ENCODE assay signal across 8 cellular contexts in genomic region chr9:136847065-136847826, GRCh38. TPM values are rescaled to one million over a fixed set of nuclear protein-coding genes. Genes with fewer than 3 reads are reported as not detected.
A peak's percentile ranks its signal among the peaks of the same experiment; 100 is the strongest.
DNase-seq lines count a peak whose midpoint lies in the region; ATAC-seq, FAIRE-seq and TF ChIP-seq lines count a peak whose summit lies in the region.

No MANE protein-coding gene starts in this region.

- no peak overlapping the region; the same call in 1 of the 2 replicates for H2BK15ac ChIP-seq in H1 (ENCODE audit: low read length)

- H2AFZ ChIP-seq in H1 (ENCODE audit: low read length), result no peak overlapping the region; the same call in 1 of the 2 replicates

- H2BK12ac ChIP-seq in H1 (ENCODE audit: low read depth, low read length), result 0 out of 2 replicates have a peak overlapping the region, but pooled peaks have one; percentile 68

- H2BK20ac ChIP-seq in H1 (ENCODE audit: low read length), result no peak overlapping the region

- 72% methylated on average over 52 of the region's 78 CpGs for WGBS in A549 (ENCODE audit: missing lambda C conversion rate)
- 3% methylated on average over 37 of the region's 78 CpGs; no CpG with 5 or more reads in 1 of the 2 experiments for WGBS in H1 (ENCODE audit: extremely low coverage in 1 of 2, insufficient coverage in 1 of 2, insufficient read length in 1 of 2, insufficient replicate concordance in 2 of 2, low coverage in 1 of 2, low lambda C conversion rate in 2 of 2, missing lambda C conversion rate in 1 of 2), 2 experiments

- no peaks in the 10 kb centered on the region; the same call in 1 of the 2 replicates for H3K79me1 ChIP-seq in H1 (ENCODE audit: low read depth, low read length)

- TF ChIP-seq RAD21 in A549 (conservative IDR thresholded peaks at IDR 0.05 in 1 of 2, IDR thresholded peaks at IDR 0.05 in 1 of 2) (no peak), H1 (IDR thresholded peaks at IDR 0.05 in 1 of 2, conservative IDR thresholded peaks at IDR 0.05 in 1 of 2; ENCODE audit: low read depth in 2 of 2, low read length in 2 of 2) (no peak)

- no peak for TF ChIP-seq POLR2A in A549 (IDR thresholded peaks at IDR 0.05; ENCODE audit: low read length)
- peak in 1 of 2 experiments; percentile 60; a peak in 2 of 3 replicates for TF ChIP-seq POLR2A in H1 (IDR thresholded peaks at IDR 0.05; ENCODE audit: control extremely low read depth in 1 of 2, low read depth in 2 of 2, low read length in 2 of 2)

- FAIRE-seq in A549 (lab: Jason Lieb, UNC) (no peak), H1 (lab: Jason Lieb, UNC) (no peak)

- H2BK5ac ChIP-seq in H1 (ENCODE audit: low read depth, low read length), result peak overlapping the region; percentile 98; the same call in 1 of the 2 replicates

- peak overlapping the region; percentile 69 for H3K4ac ChIP-seq in H1 (replicated peaks; ENCODE audit: insufficient read length, low read depth, low read length)

- H3K4me1 ChIP-seq in A549 (peaks cover 32% of the 10 kb centered on the region), H1 (replicated peaks in 1 of 4; ENCODE audit: control insufficient read depth in 3 of 4, insufficient read depth in 4 of 4, low read length in 3 of 4) (peaks cover 0 to 21% (median 9%) of the 10 kb centered on the region in 4 experiments; a peak in 5 of 7 replicates), mucosa of rectum (ENCODE audit: control insufficient read depth in 2 of 2, insufficient read depth in 2 of 2, low read length in 2 of 2) (peaks cover 23 to 29% of the 10 kb centered on the region in 2 donors)

- ATAC-seq in A549 (peak; percentile 0 to 22; a peak in 3 of 6 replicates), HG03280 (IDR thresholded peaks at IDR 0.05; ENCODE audit: unreplicated experiment) (no peak), HG02588 (IDR thresholded peaks at IDR 0.05; ENCODE audit: unreplicated experiment) (no peak)

- H3K23me2 ChIP-seq in H1 (ENCODE audit: low read depth, low read length), result peaks cover 13% of the 10 kb centered on the region

- H3K27me3 ChIP-seq in H1 (replicated peaks in 1 of 4; ENCODE audit: control insufficient read depth in 3 of 4, extremely low read depth in 1 of 4, insufficient read depth in 3 of 4, low read length in 3 of 4) (peaks cover 2 to 12% (median 7%) of the 10 kb centered on the region in 4 experiments; a peak in 6 of 7 replicates), mucosa of rectum (ENCODE audit: control insufficient read depth in 2 of 2, insufficient read depth in 2 of 2, low read length in 2 of 2) (peaks cover 0 to 3% of the 10 kb centered on the region in 2 donors)

- peak overlapping the region; percentile 100 for H4K91ac ChIP-seq in H1 (replicated peaks; ENCODE audit: insufficient read length, low read length)

- no peak overlapping the region for H2BK120ac ChIP-seq in H1 (replicated peaks; ENCODE audit: low read depth, low read length)

- TF ChIP-seq CTCF in A549 (IDR thresholded peaks at IDR 0.05), result no peak
- TF ChIP-seq CTCF in GM20000 (IDR thresholded peaks at IDR 0.05; ENCODE audit: extremely low read depth, missing control alignments), result no peak
- no peak for TF ChIP-seq CTCF in H1 (IDR thresholded peaks at IDR 0.05; ENCODE audit: control extremely low read depth in 1 of 3, insufficient read depth in 1 of 3, low read depth in 1 of 3, low read length in 3 of 3)

- H3K4me2 ChIP-seq in A549, result peak overlapping the region; percentile 80
- peak overlapping the region; percentile 75 to 94 for H3K4me2 ChIP-seq in H1 (ENCODE audit: insufficient read depth in 1 of 2, low read depth in 2 of 2, low read length in 2 of 2)

- peak overlapping the region; percentile 87 for H3K4me3 ChIP-seq in A549
- H3K4me3 ChIP-seq in SK-N-MC, result peak overlapping the region; percentile 88
- H3K4me3 ChIP-seq in H1 (ENCODE audit: extremely low read depth in 1 of 4, insufficient read depth in 2 of 4, low read depth in 3 of 4, low read length in 4 of 4), result peak overlapping the region; percentile 81 to 89 (median 83)
- peak overlapping the region; percentile 90 to 92 for H3K4me3 ChIP-seq in mucosa of rectum (ENCODE audit: low read length in 2 of 2)

- H3K36me3 ChIP-seq in SK-N-MC (ENCODE audit: insufficient read depth, low read length), result no peaks in the 10 kb centered on the region; the same call in 1 of the 2 replicates
- H3K36me3 ChIP-seq in H1 (ENCODE audit: control insufficient read depth in 2 of 4, insufficient read depth in 4 of 4, low read length in 3 of 4), result peaks cover 0 to 7% (median 3%) of the 10 kb centered on the region in 4 experiments; a peak in 4 of 8 replicates
- peaks cover 4 to 10% of the 10 kb centered on the region in 2 donors for H3K36me3 ChIP-seq in mucosa of rectum (ENCODE audit: control insufficient read depth in 2 of 2, insufficient read depth in 2 of 2, low read length in 2 of 2)

- POLR2A ChIA-PET in A549 (lab: Yijun Ruan, JAX), result interaction anchor here (0.6 to 1.8 kb wide), 10 partner anchors 9 to 375 kb away, joined by 3 to 11 read pairs (median 4); partner anchors contain the start of genes CLIC3, RNF208, TMEM141 and TRAF2
- POLR2A ChIA-PET in H1 (lab: Charles Lee; ENCODE audit: partially characterized antibody), result interaction anchor here (0.7 to 20.5 kb wide), 22 partner anchors 10 to 431 kb away, joined by 3 to 248 read pairs (median 4); partner anchors contain the start of genes CLIC3, EDF1, FBXW5 and MAMDC4

- no peak overlapping the region for H3K23ac ChIP-seq in H1 (ENCODE audit: insufficient read length)

- H4K5ac ChIP-seq in H1 (ENCODE audit: insufficient read length, low read depth, low read length), result peak overlapping the region; percentile 86

- H3K18ac ChIP-seq in H1 (ENCODE audit: extremely low read depth, low read length), result peak overlapping the region; percentile 78; the same call in 1 of the 2 replicates

- no peak overlapping the region for H2AK5ac ChIP-seq in H1 (ENCODE audit: low read depth, low read length)

- peak overlapping the region; percentile 71 for H3K56ac ChIP-seq in H1 (replicated peaks; ENCODE audit: insufficient read length, low read depth, low read length)

- no peak overlapping the region for H3K14ac ChIP-seq in H1 (ENCODE audit: insufficient read length)

- H4K20me1 ChIP-seq in H1 (replicated peaks in 1 of 2; ENCODE audit: control insufficient read depth in 1 of 2, insufficient read depth in 2 of 2, low read length in 2 of 2), result peaks cover 7 to 8% of the 10 kb centered on the region in 2 experiments

- DNase-seq in A549 (ENCODE audit: low read depth in 1 of 2, low spot score in 1 of 2) (peak; percentile 58 to 85), GM20000 (ENCODE audit: low spot score) (peak; percentile 79), SK-N-MC (ENCODE audit: low read depth, low spot score) (no peak), H1 (ENCODE audit: low read depth in 1 of 2, low spot score in 2 of 2) (peak in 1 of 2 experiments; percentile 86), HPDE6-E6E7 (ENCODE audit: extremely low spot score) (no peak)

- H3K9me3 ChIP-seq in A549, result no peaks in the 10 kb centered on the region
- no peaks in the 10 kb centered on the region for H3K9me3 ChIP-seq in SK-N-MC (ENCODE audit: low read depth, low read length)
- no peaks in the 10 kb centered on the region; a peak in 1 of 4 replicates for H3K9me3 ChIP-seq in H1 (ENCODE audit: insufficient read depth in 2 of 2, low read depth in 1 of 2, low read length in 1 of 2)
- no peaks in the 10 kb centered on the region for H3K9me3 ChIP-seq in mucosa of rectum (ENCODE audit: control insufficient read depth in 2 of 2, low read length in 2 of 2)

- CTCF ChIA-PET in A549 (lab: Yijun Ruan, JAX), result interaction anchor here (0.6 to 2.3 kb wide), 11 partner anchors 7 to 188 kb away, joined by 3 to 7 read pairs (median 4); no protein-coding TSS in a partner anchor
- CTCF ChIA-PET in H1 (lab: Charles Lee; ENCODE audit: partially characterized antibody), result interaction anchor here (0.8 to 2.6 kb wide), 8 partner anchors 28 to 202 kb away, joined by 3 to 7 read pairs (median 5); partner anchors contain the start of genes C8G and FBXW5

- no peak for TF ChIP-seq EP300 in A549 (IDR thresholded peaks at IDR 0.05)
- TF ChIP-seq EP300 in H1 (IDR thresholded peaks at IDR 0.05; ENCODE audit: borderline replicate concordance in 1 of 2, low read depth in 2 of 2, low read length in 2 of 2), result no peak

- peak overlapping the region; percentile 96 to 97 for H3K27ac ChIP-seq in A549
- no peak overlapping the region for H3K27ac ChIP-seq in SK-N-MC
- no peak overlapping the region for H3K27ac ChIP-seq in H1 (ENCODE audit: low read depth, low read length)
- H3K27ac ChIP-seq in mucosa of rectum (ENCODE audit: low read depth in 2 of 2, low read length in 2 of 2), result peak overlapping the region; percentile 94 to 98

- H3K9ac ChIP-seq in SK-N-MC (ENCODE audit: insufficient read length), result no peak overlapping the region
- H3K9ac ChIP-seq in H1 (replicated peaks in 1 of 4; ENCODE audit: extremely low read depth in 1 of 4, low read depth in 3 of 4, low read length in 3 of 4), result peak overlapping the region in 3 of 4 experiments; percentile 65 to 73 (median 65); a peak in 6 of 7 replicates
- peak overlapping the region; percentile 56 to 97 for H3K9ac ChIP-seq in mucosa of rectum (ENCODE audit: low read depth in 1 of 2, low read length in 2 of 2)

- H3K79me2 ChIP-seq in H1 (ENCODE audit: control insufficient read depth in 1 of 2, insufficient read depth in 2 of 2, low read length in 2 of 2), result no peaks in the 10 kb centered on the region

- peak overlapping the region; percentile 57; the same call in 1 of the 2 replicates for H4K8ac ChIP-seq in H1 (ENCODE audit: extremely low read depth, insufficient read depth, low read length)

RNA-seq across cellular contexts. Expression of gene PHPT1, which starts 2.0 kb away (rescaled TPM):
- polyA plus RNA-seq in A549 (2011; rRNA removed) (104 and 123 TPM in 2 replicates), A549 (2017; fragmentation: RNase III; extraction: RNeasy Plus Mini Kit Qiagen cat#74134 plus additional on column Dnase treatment) (234 to 261 TPM (median 239 TPM) in 3 replicates), H1 (2011; rRNA removed) (226 and 246 TPM in 2 replicates)
- 510 and 515 TPM in 2 replicates for polyA plus RNA-seq in A549 (2012; cell fraction: cytosol; rRNA removed)
- polyA plus RNA-seq in A549 (2012; cell fraction: nucleus; rRNA removed), result 329 and 453 TPM in 2 replicates
- polyA minus RNA-seq in A549 (2011; rRNA and poly(A)+ RNA removed), result 34.7 and 36.2 TPM in 2 replicates
- 109 and 111 TPM in 2 replicates for total RNA-seq in H1 (2021; fragmentation: NEBNext Ultra II Directional; extraction: Animal tissue kit (Norgen Biotek cat#: 25700))
- polyA plus RNA-seq in H1 (2011; cell fraction: cytosol; rRNA removed), result 187 TPM
- 299 TPM for polyA plus RNA-seq in H1 (2011; cell fraction: nucleus; rRNA removed)
- polyA plus RNA-seq in H1 (2012, experiment 1 of 2), result 83.0 to 153 TPM (median 142 TPM) in 4 replicates
- polyA plus RNA-seq in H1 (2012, experiment 2 of 2), result 164 TPM
- 122 TPM for polyA plus RNA-seq in H1 (2013, experiment 1 of 2)
- 112 TPM for polyA plus RNA-seq in H1 (2013, experiment 2 of 2)
- polyA minus RNA-seq in H1 (2011; rRNA and poly(A)+ RNA removed), result 13.8 and 14.5 TPM in 2 replicates
- polyA minus RNA-seq in H1 (2011; cell fraction: cytosol; rRNA and poly(A)+ RNA removed), result 33.1 TPM
- 44.8 TPM for polyA minus RNA-seq in H1 (2011; cell fraction: nucleus; rRNA and poly(A)+ RNA removed)

RNA-seq across cellular contexts. Expression of gene MAMDC4, which starts 4.9 kb away (rescaled TPM):
- 1.3 and 1.5 TPM in 2 replicates for polyA plus RNA-seq in A549 (2011; rRNA removed)
- polyA plus RNA-seq in A549 (2012; cell fraction: cytosol; rRNA removed), result 4.3 and 6.0 TPM in 2 replicates
- 61.0 and 92.6 TPM in 2 replicates for polyA plus RNA-seq in A549 (2012; cell fraction: nucleus; rRNA removed)
- polyA plus RNA-seq in A549 (2017; fragmentation: RNase III; extraction: RNeasy Plus Mini Kit Qiagen cat#74134 plus additional on column Dnase treatment), result 7.3 to 9.1 TPM (median 7.6 TPM) in 3 replicates
- polyA minus RNA-seq in A549 (2011; rRNA and poly(A)+ RNA removed), result 0.50 and 0.68 TPM in 2 replicates
- 4.5 TPM in 2 replicates for total RNA-seq in H1 (2021; fragmentation: NEBNext Ultra II Directional; extraction: Animal tissue kit (Norgen Biotek cat#: 25700))
- polyA plus RNA-seq in H1 (2011; rRNA removed), result 3.1 and 6.6 TPM in 2 replicates
- polyA plus RNA-seq in H1 (2011; cell fraction: cytosol; rRNA removed), result 3.9 TPM
- polyA plus RNA-seq in H1 (2011; cell fraction: nucleus; rRNA removed), result 56.5 TPM
- polyA plus RNA-seq in H1 (2012, experiment 1 of 2), result 2.7 to 5.8 TPM (median 5.6 TPM) in 4 replicates
- polyA plus RNA-seq in H1 (2012, experiment 2 of 2), result 2.0 TPM
- 1.5 TPM for polyA plus RNA-seq in H1 (2013, experiment 1 of 2)
- polyA plus RNA-seq in H1 (2013, experiment 2 of 2), result 1.3 TPM
- 0.51 and 0.69 TPM in 2 replicates for polyA minus RNA-seq in H1 (2011; rRNA and poly(A)+ RNA removed)
- polyA minus RNA-seq in H1 (2011; cell fraction: cytosol; rRNA and poly(A)+ RNA removed), result 1.4 TPM
- 8.0 TPM for polyA minus RNA-seq in H1 (2011; cell fraction: nucleus; rRNA and poly(A)+ RNA removed)

RNA-seq across cellular contexts. Expression of gene AJM1, which starts 5.0 kb away (rescaled TPM):
- polyA plus RNA-seq in A549 (2011; rRNA removed) (0.75 and 0.76 TPM in 2 replicates), A549 (2017; fragmentation: RNase III; extraction: RNeasy Plus Mini Kit Qiagen cat#74134 plus additional on column Dnase treatment) (3.0 to 3.6 TPM (median 3.2 TPM) in 3 replicates), H1 (2011; rRNA removed) (0.12 and 0.33 TPM in 2 replicates)
- polyA plus RNA-seq in A549 (2012; cell fraction: cytosol; rRNA removed), result 1.8 and 2.4 TPM in 2 replicates
- polyA plus RNA-seq in A549 (2012; cell fraction: nucleus; rRNA removed), result 7.0 and 10.6 TPM in 2 replicates
- 0.37 and 0.44 TPM in 2 replicates for polyA minus RNA-seq in A549 (2011; rRNA and poly(A)+ RNA removed)
- total RNA-seq in H1 (2021; fragmentation: NEBNext Ultra II Directional; extraction: Animal tissue kit (Norgen Biotek cat#: 25700)), result 0.86 and 0.97 TPM in 2 replicates
- polyA plus RNA-seq in H1 (2011; cell fraction: cytosol; rRNA removed), result 0.45 TPM
- polyA plus RNA-seq in H1 (2011; cell fraction: nucleus; rRNA removed), result 2.4 TPM
- polyA plus RNA-seq in H1 (2012, experiment 1 of 2), result 0.47 to 1.1 TPM (median 0.87 TPM) in 4 replicates
- polyA plus RNA-seq in H1 (2012, experiment 2 of 2), result 0.31 TPM
- polyA plus RNA-seq in H1 (2013, experiment 1 of 2), result 0.26 TPM
- polyA plus RNA-seq in H1 (2013, experiment 2 of 2), result 0.26 TPM
- 0.02 and 0.03 TPM in 2 replicates for polyA minus RNA-seq in H1 (2011; rRNA and poly(A)+ RNA removed)
- polyA minus RNA-seq in H1 (2011; cell fraction: cytosol; rRNA and poly(A)+ RNA removed), result not detected
- polyA minus RNA-seq in H1 (2011; cell fraction: nucleus; rRNA and poly(A)+ RNA removed), result 0.80 TPM

RNA-seq across cellular contexts. Expression of gene EDF1, which starts 18.9 kb away (rescaled TPM):
- 284 and 464 TPM in 2 replicates for polyA plus RNA-seq in A549 (2011; rRNA removed)
- 581 and 858 TPM in 2 replicates for polyA plus RNA-seq in A549 (2012; cell fraction: cytosol; rRNA removed)
- polyA plus RNA-seq in A549 (2012; cell fraction: nucleus; rRNA removed), result 426 and 433 TPM in 2 replicates
- 472 to 560 TPM (median 477 TPM) in 3 replicates for polyA plus RNA-seq in A549 (2017; fragmentation: RNase III; extraction: RNeasy Plus Mini Kit Qiagen cat#74134 plus additional on column Dnase treatment)
- 105 and 129 TPM in 2 replicates for polyA minus RNA-seq in A549 (2011; rRNA and poly(A)+ RNA removed)
- total RNA-seq in H1 (2021; fragmentation: NEBNext Ultra II Directional; extraction: Animal tissue kit (Norgen Biotek cat#: 25700)), result 337 and 338 TPM in 2 replicates
- polyA plus RNA-seq in H1 (2011; rRNA removed), result 297 and 298 TPM in 2 replicates
- polyA plus RNA-seq in H1 (2011; cell fraction: cytosol; rRNA removed), result 526 TPM
- 195 TPM for polyA plus RNA-seq in H1 (2011; cell fraction: nucleus; rRNA removed)
- 387 to 511 TPM (median 478 TPM) in 4 replicates for polyA plus RNA-seq in H1 (2012, experiment 1 of 2)
- polyA plus RNA-seq in H1 (2012, experiment 2 of 2), result 475 TPM
- 275 TPM for polyA plus RNA-seq in H1 (2013, experiment 1 of 2)
- polyA plus RNA-seq in H1 (2013, experiment 2 of 2), result 291 TPM
- polyA minus RNA-seq in H1 (2011; rRNA and poly(A)+ RNA removed), result 58.1 and 73.1 TPM in 2 replicates
- polyA minus RNA-seq in H1 (2011; cell fraction: cytosol; rRNA and poly(A)+ RNA removed), result 111 TPM
- 68.1 TPM for polyA minus RNA-seq in H1 (2011; cell fraction: nucleus; rRNA and poly(A)+ RNA removed)

RNA-seq across cellular contexts. Expression of gene TRAF2, which starts 39.1 kb away (rescaled TPM):
- polyA plus RNA-seq in A549 (2011; rRNA removed), result 23.8 and 24.5 TPM in 2 replicates
- 76.3 and 84.0 TPM in 2 replicates for polyA plus RNA-seq in A549 (2012; cell fraction: cytosol; rRNA removed)
- 180 and 185 TPM in 2 replicates for polyA plus RNA-seq in A549 (2012; cell fraction: nucleus; rRNA removed)
- 36.4 to 49.4 TPM (median 39.5 TPM) in 3 replicates for polyA plus RNA-seq in A549 (2017; fragmentation: RNase III; extraction: RNeasy Plus Mini Kit Qiagen cat#74134 plus additional on column Dnase treatment)
- 32.0 and 36.0 TPM in 2 replicates for polyA minus RNA-seq in A549 (2011; rRNA and poly(A)+ RNA removed)
- 50.2 and 50.5 TPM in 2 replicates for total RNA-seq in H1 (2021; fragmentation: NEBNext Ultra II Directional; extraction: Animal tissue kit (Norgen Biotek cat#: 25700))
- polyA plus RNA-seq in H1 (2011; rRNA removed), result 26.9 and 39.3 TPM in 2 replicates
- polyA plus RNA-seq in H1 (2011; cell fraction: cytosol; rRNA removed), result 38.9 TPM
- polyA plus RNA-seq in H1 (2011; cell fraction: nucleus; rRNA removed), result 71.5 TPM
- 27.1 to 40.9 TPM (median 38.8 TPM) in 4 replicates for polyA plus RNA-seq in H1 (2012, experiment 1 of 2)
- polyA plus RNA-seq in H1 (2012, experiment 2 of 2), result 25.8 TPM
- polyA plus RNA-seq in H1 (2013, experiment 1 of 2), result 17.7 TPM
- polyA plus RNA-seq in H1 (2013, experiment 2 of 2), result 16.7 TPM
- 29.8 and 31.1 TPM in 2 replicates for polyA minus RNA-seq in H1 (2011; rRNA and poly(A)+ RNA removed)
- 30.1 TPM for polyA minus RNA-seq in H1 (2011; cell fraction: cytosol; rRNA and poly(A)+ RNA removed)
- 34.1 TPM for polyA minus RNA-seq in H1 (2011; cell fraction: nucleus; rRNA and poly(A)+ RNA removed)

Comparison
In these comparisons a context has a peak if more than half of its experiments do, and no peak if none do; other contexts are left out.
1. ATAC-seq: peak in A549 (2 of 2); none in HG03280 (single experiment) and HG02588 (single experiment).
2. DNase-seq: peak in A549 (2 of 2) and GM20000 (single experiment); none in SK-N-MC (single experiment) and HPDE6-E6E7 (single experiment).
3. H3K27ac ChIP-seq: peak in A549 (2 of 2) and mucosa of rectum (2 of 2); none in SK-N-MC (single experiment) and H1 (single experiment).
4. Of the 18 proteins assayed by ChIP-seq in both H1 and A549: peak only in H1: E2F6 and MAX; only in A549: none; in both: none; in neither: 15; mixed calls (peak in some experiments, not most) for 1.
5. Peak in every context shown above with its lines, with median percentiles within 50 percentile points of each other: H3K4me3 ChIP-seq.